In the genomic region with DNA sequence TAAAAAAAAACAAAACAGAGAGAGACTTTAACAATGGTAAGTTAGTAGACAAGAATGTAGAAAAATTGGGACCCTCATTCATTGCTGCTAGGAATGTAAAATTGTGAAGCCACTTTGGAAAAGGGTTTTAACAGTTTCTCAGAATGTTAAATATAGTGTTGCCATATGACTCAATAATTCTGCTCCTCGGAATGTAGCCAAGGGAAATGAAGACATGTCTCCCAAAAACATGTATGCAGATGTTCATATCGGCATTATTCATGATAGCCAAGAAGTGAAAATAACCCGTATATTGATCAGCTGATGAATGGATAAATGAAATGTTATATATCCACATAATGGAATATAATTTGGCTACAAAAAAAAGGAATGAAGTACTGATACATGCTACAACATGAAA, we compare ENCODE assay signal across 13 cellular contexts.
A peak's percentile ranks its signal among the peaks of the same experiment; 100 is the strongest.
DNase-seq lines count a peak whose midpoint lies in the region; ATAC-seq and TF ChIP-seq lines count a peak whose summit lies in the region.
"Had no signal": no experiment of that assay in that cellular context is flagged by ENCODE, and none has a peak within 500 bp of the region (broad histone marks: within the 10 kb centered on the region; RNA-seq: fewer than 3 reads in every experiment).

No MANE protein-coding gene starts in this region.

- H3K4me3 Mint-ChIP-seq in activated naive CD8-positive, alpha-beta T cell treated with anti-CD3 and anti-CD28 coated beads, Interleukin-2, amount 10 ng/mL, durations not matched to agents 7 days and 5 days: peak overlapping the region; percentile 6
- H3K4me3 Mint-ChIP-seq in activated naive CD8-positive, alpha-beta T cell treated with anti-CD3 and anti-CD28 coated beads for 36 hours: no peak overlapping the region
- H3K4me3 Mint-ChIP-seq in memory B cell: peak overlapping the region; percentile 12
- no peak overlapping the region for H3K4me3 Mint-ChIP-seq in stimulated activated memory B cell treated with anti-CD40 and anti-IgM and Interleukin-4, amounts not matched to agents 10 μg/mL and 1 μg/mL and 100 μg/mL, for 72 hours
- no peak overlapping the region for H3K4me3 Mint-ChIP-seq in naive thymus-derived CD8-positive, alpha-beta T cell
- H3K4me3 Mint-ChIP-seq: activated B cell treated with CpG ODN at 0.5 μM for 24 hours; dendritic cell treated with granulocyte-macrophage colony-stimulating factor and Interleukin-4, amounts not matched to agents 40 ng/mL and 50 ng/mL, for 4 days had no signal

- H3K27ac ChIP-seq in caudate nucleus (ENCODE audit: low read depth, low read length): peak overlapping the region; percentile 58
- peak overlapping the region; percentile 66 to 68 for H3K27ac ChIP-seq in tibial artery
- H3K27ac ChIP-seq: A549 had no signal

- no peak overlapping the region for H3K4me3 ChIP-seq in tibial artery
- H3K4me3 ChIP-seq: A549 had no signal

- H3K9me3 ChIP-seq in tibial artery: no peaks in the 10 kb centered on the region
- H3K9me3 ChIP-seq: A549 had no signal

- no peaks in the 10 kb centered on the region for H3K27me3 ChIP-seq in tibial artery

- intact Hi-C loops in tibial artery (cut with DNase I; ENCODE audit: low total_unique reads): no loop called here

- H3K36me3 Mint-ChIP-seq in activated naive CD8-positive, alpha-beta T cell treated with anti-CD3 and anti-CD28 coated beads, Interleukin-2, amount 10 ng/mL, durations not matched to agents 7 days and 5 days: peaks cover 13% of the 10 kb centered on the region
- H3K36me3 Mint-ChIP-seq in activated naive CD8-positive, alpha-beta T cell treated with anti-CD3 and anti-CD28 coated beads for 36 hours: no peaks in the 10 kb centered on the region
- H3K36me3 Mint-ChIP-seq in memory B cell: peaks cover 20% of the 10 kb centered on the region
- peaks cover 21% of the 10 kb centered on the region for H3K36me3 Mint-ChIP-seq in stimulated activated memory B cell treated with anti-CD40 and anti-IgM and Interleukin-4, amounts not matched to agents 10 μg/mL and 1 μg/mL and 100 μg/mL, for 72 hours
- peaks cover 5 to 41% (median 18%) of the 10 kb centered on the region in 3 donors for H3K36me3 Mint-ChIP-seq in naive thymus-derived CD8-positive, alpha-beta T cell

- peaks cover 0 to 71% (median 44%) of the 10 kb centered on the region in 4 donors for H3K4me1 ChIP-seq in tibial artery

- no peaks in the 10 kb centered on the region for H3K9me3 Mint-ChIP-seq in activated naive CD8-positive, alpha-beta T cell treated with anti-CD3 and anti-CD28 coated beads, Interleukin-2, amount 10 ng/mL, durations not matched to agents 7 days and 5 days
- no peaks in the 10 kb centered on the region for H3K9me3 Mint-ChIP-seq in activated naive CD8-positive, alpha-beta T cell treated with anti-CD3 and anti-CD28 coated beads for 36 hours
- no peaks in the 10 kb centered on the region for H3K9me3 Mint-ChIP-seq in memory B cell
- H3K9me3 Mint-ChIP-seq in stimulated activated memory B cell treated with anti-CD40 and anti-IgM and Interleukin-4, amounts not matched to agents 10 μg/mL and 1 μg/mL and 100 μg/mL, for 72 hours: no peaks in the 10 kb centered on the region
- H3K9me3 Mint-ChIP-seq in naive thymus-derived CD8-positive, alpha-beta T cell: no peaks in the 10 kb centered on the region
- H3K9me3 Mint-ChIP-seq: activated B cell treated with CpG ODN at 0.5 μM for 24 hours; dendritic cell treated with granulocyte-macrophage colony-stimulating factor and Interleukin-4, amounts not matched to agents 40 ng/mL and 50 ng/mL, for 4 days had no signal

- ATAC-seq in activated naive CD8-positive, alpha-beta T cell treated with anti-CD3 and anti-CD28 coated beads, Interleukin-2, amount 10 ng/mL, durations not matched to agents 7 days and 5 days (ENCODE audit: low read depth): no peak
- ATAC-seq in memory B cell (ENCODE audit: low read depth) (no peak), GM18858 (IDR thresholded peaks at IDR 0.05; ENCODE audit: unreplicated experiment) (no peak)
- no peak for ATAC-seq in stimulated activated memory B cell treated with anti-CD40 and anti-IgM and Interleukin-4, amounts not matched to agents 10 μg/mL and 1 μg/mL and 100 μg/mL, for 72 hours
- no peak for ATAC-seq in naive thymus-derived CD8-positive, alpha-beta T cell
- ATAC-seq: A549 had no signal

- peaks cover 11% of the 10 kb centered on the region for H3K4me1 Mint-ChIP-seq in activated naive CD8-positive, alpha-beta T cell treated with anti-CD3 and anti-CD28 coated beads, Interleukin-2, amount 10 ng/mL, durations not matched to agents 7 days and 5 days
- H3K4me1 Mint-ChIP-seq in activated naive CD8-positive, alpha-beta T cell treated with anti-CD3 and anti-CD28 coated beads for 36 hours: peaks cover 8% of the 10 kb centered on the region
- H3K4me1 Mint-ChIP-seq in memory B cell: peaks cover 28% of the 10 kb centered on the region
- H3K4me1 Mint-ChIP-seq in stimulated activated memory B cell treated with anti-CD40 and anti-IgM and Interleukin-4, amounts not matched to agents 10 μg/mL and 1 μg/mL and 100 μg/mL, for 72 hours: peaks cover 29% of the 10 kb centered on the region
- peaks cover 0 to 16% (median under 1%) of the 10 kb centered on the region in 4 donors for H3K4me1 Mint-ChIP-seq in naive thymus-derived CD8-positive, alpha-beta T cell

- H3K27ac Mint-ChIP-seq in activated naive CD8-positive, alpha-beta T cell treated with anti-CD3 and anti-CD28 coated beads, Interleukin-2, amount 10 ng/mL, durations not matched to agents 7 days and 5 days: no peak overlapping the region
- no peak overlapping the region for H3K27ac Mint-ChIP-seq in activated naive CD8-positive, alpha-beta T cell treated with anti-CD3 and anti-CD28 coated beads for 36 hours
- peak overlapping the region; percentile 72 for H3K27ac Mint-ChIP-seq in memory B cell
- no peak overlapping the region for H3K27ac Mint-ChIP-seq in stimulated activated memory B cell treated with anti-CD40 and anti-IgM and Interleukin-4, amounts not matched to agents 10 μg/mL and 1 μg/mL and 100 μg/mL, for 72 hours
- no peak overlapping the region for H3K27ac Mint-ChIP-seq in naive thymus-derived CD8-positive, alpha-beta T cell
- H3K27ac Mint-ChIP-seq: activated B cell treated with CpG ODN at 0.5 μM for 24 hours; dendritic cell treated with granulocyte-macrophage colony-stimulating factor and Interleukin-4, amounts not matched to agents 40 ng/mL and 50 ng/mL, for 4 days had no signal

- no peak for DNase-seq in activated naive CD8-positive, alpha-beta T cell treated with anti-CD3 and anti-CD28 coated beads, Interleukin-2, amount 10 ng/mL, durations not matched to agents 7 days and 5 days
- no peak for DNase-seq in activated naive CD8-positive, alpha-beta T cell treated with anti-CD3 and anti-CD28 coated beads for 36 hours
- DNase-seq in caudate nucleus (lab: John Stamatoyannopoulos, UW) (no peak), memory B cell (ENCODE audit: low spot score in 2 of 2) (no peak), tibial artery (no peak)
- no peak for DNase-seq in naive thymus-derived CD8-positive, alpha-beta T cell
- DNase-seq: activated B cell treated with CpG ODN at 0.5 μM for 24 hours, DMS 273 treated with DMSO at 0.1 percent for 48 hours, SHP77 had no signal

- no peak for TF ChIP-seq CTCF in tibial artery (IDR thresholded peaks at IDR 0.05)

- POLR2A ChIA-PET in activated naive CD8-positive, alpha-beta T cell treated with anti-CD3 and anti-CD28 coated beads, Interleukin-2, amount 10 ng/mL, durations not matched to agents 7 days and 5 days (lab: Charles Lee): no interaction called here
- POLR2A ChIA-PET in naive thymus-derived CD8-positive, alpha-beta T cell (lab: Charles Lee): no interaction called here

- H3K27me3 Mint-ChIP-seq in activated naive CD8-positive, alpha-beta T cell treated with anti-CD3 and anti-CD28 coated beads, Interleukin-2, amount 10 ng/mL, durations not matched to agents 7 days and 5 days: no peaks in the 10 kb centered on the region
- H3K27me3 Mint-ChIP-seq in activated naive CD8-positive, alpha-beta T cell treated with anti-CD3 and anti-CD28 coated beads for 36 hours: no peaks in the 10 kb centered on the region
- no peaks in the 10 kb centered on the region for H3K27me3 Mint-ChIP-seq in memory B cell
- H3K27me3 Mint-ChIP-seq in stimulated activated memory B cell treated with anti-CD40 and anti-IgM and Interleukin-4, amounts not matched to agents 10 μg/mL and 1 μg/mL and 100 μg/mL, for 72 hours: no peaks in the 10 kb centered on the region
- no peaks in the 10 kb centered on the region for H3K27me3 Mint-ChIP-seq in naive thymus-derived CD8-positive, alpha-beta T cell
- H3K27me3 Mint-ChIP-seq: activated B cell treated with CpG ODN at 0.5 μM for 24 hours; dendritic cell treated with granulocyte-macrophage colony-stimulating factor and Interleukin-4, amounts not matched to agents 40 ng/mL and 50 ng/mL, for 4 days had no signal

- peaks cover 5 to 23% (median 13%) of the 10 kb centered on the region in 3 donors for H3K36me3 ChIP-seq in tibial artery

Comparison
In these comparisons a context has a peak if more than half of its experiments do, and no peak if none do; other contexts are left out.
1. H3K4me3 Mint-ChIP-seq: peak in activated naive CD8-positive, alpha-beta T cell treated with anti-CD3 and anti-CD28 coated beads, Interleukin-2, amount 10 ng/mL, durations not matched to agents 7 days and 5 days (single experiment) and memory B cell (single experiment); none in activated naive CD8-positive, alpha-beta T cell treated with anti-CD3 and anti-CD28 coated beads for 36 hours (single experiment), stimulated activated memory B cell treated with anti-CD40 and anti-IgM and Interleukin-4, amounts not matched to agents 10 μg/mL and 1 μg/mL and 100 μg/mL, for 72 hours (single experiment) and naive thymus-derived CD8-positive, alpha-beta T cell (0 of 10).